18 cellular contexts compared by ENCODE assay signal in the genomic region with DNA sequence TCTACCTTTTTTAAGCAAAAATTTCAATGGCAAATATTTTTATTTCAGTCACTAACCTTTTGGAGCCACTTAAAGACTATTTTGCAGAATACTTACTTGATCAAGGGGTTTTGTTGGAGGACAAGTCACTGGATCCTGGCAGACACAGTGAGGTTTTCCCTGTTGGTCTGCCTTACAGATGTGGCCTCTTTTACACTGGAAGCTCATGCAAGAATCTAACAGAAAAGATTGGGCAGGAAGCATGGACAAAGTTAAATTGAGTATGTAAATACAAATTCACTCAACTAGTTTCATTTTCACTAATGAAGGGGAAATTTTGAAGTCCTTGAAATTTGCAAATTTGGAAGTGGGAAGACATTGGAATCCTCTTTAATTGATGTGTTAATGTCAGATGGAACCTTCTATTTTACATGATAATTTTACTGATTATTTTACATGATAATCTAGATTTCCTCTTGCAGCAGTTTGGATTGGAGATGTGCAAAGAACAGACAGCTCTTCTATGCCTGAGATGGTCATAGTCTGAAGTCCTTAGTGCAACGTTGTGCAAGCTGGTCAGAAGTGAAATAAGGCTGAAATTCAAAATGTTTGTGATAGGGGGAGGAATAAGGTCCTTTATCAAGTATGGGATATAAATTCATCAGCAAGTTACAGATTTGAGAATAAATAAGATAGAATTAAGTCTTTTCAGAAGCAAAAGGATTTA. TPM values are rescaled to one million over a fixed set of nuclear protein-coding genes. Genes with fewer than 3 reads are reported as not detected.
A peak's percentile ranks its signal among the peaks of the same experiment; 100 is the strongest.
DNase-seq lines count a peak whose midpoint lies in the region; ATAC-seq, FAIRE-seq and TF ChIP-seq lines count a peak whose summit lies in the region.
"Had no signal": no experiment of that assay in that cellular context is flagged by ENCODE, and none has a peak within 500 bp of the region (broad histone marks: within the 10 kb centered on the region; RNA-seq: fewer than 3 reads in every experiment).

No MANE protein-coding gene starts in this region.

- H4K5ac ChIP-seq in H1 (ENCODE audit: insufficient read length, low read depth, low read length) = no peak overlapping the region

- DNase-seq in heart right ventricle = no peak
- DNase-seq in left cardiac atrium = no peak
- no peak for DNase-seq in H1 (ENCODE audit: low read depth in 1 of 2, low spot score in 2 of 2)
- no peak for DNase-seq in vagina (ENCODE audit: extremely low spot score in 2 of 2)
- DNase-seq in MV-4-11 (lab: John Stamatoyannopoulos, UW) = no peak
- DNase-seq: C1 segment of cervical spinal cord, HCEC 1CT, KBM-7, NCI-H1105 treated with DMSO at 0.1 percent for 48 hours, NCI-H187, NCI-H510A treated with DMSO at 0.1 percent for 48 hours, SHP77 treated with DMSO at 0.1 percent for 48 hours had no signal

- 57 to 63% methylated on average over 1 of the region's 1 CpG for WGBS in heart right ventricle, 2 donors
- 52% methylated on average over 1 of the region's 1 CpG; no CpG with 5 or more reads in 1 of the 2 experiments for WGBS in H1 (ENCODE audit: extremely low coverage in 1 of 2, insufficient coverage in 1 of 2, insufficient read length in 1 of 2, insufficient replicate concordance in 2 of 2, low coverage in 1 of 2, low lambda C conversion rate in 2 of 2, missing lambda C conversion rate in 1 of 2), 2 experiments

- no peaks in the 10 kb centered on the region for H3K79me1 ChIP-seq in H1 (ENCODE audit: low read depth, low read length)

- H4K20me1 ChIP-seq in H1 (replicated peaks in 1 of 2; ENCODE audit: control insufficient read depth in 1 of 2, insufficient read depth in 2 of 2, low read length in 2 of 2) = no peaks in the 10 kb centered on the region

- H3K27ac ChIP-seq in heart right ventricle (peak overlapping the region; percentile 12 to 79 (median 65)), H1 (ENCODE audit: low read depth, low read length) (no peak overlapping the region), muscle layer of duodenum (ENCODE audit: low read length) (peak overlapping the region; percentile 57), vagina (peak overlapping the region; percentile 37)

- no peak for FAIRE-seq in H1 (lab: Jason Lieb, UNC)
- FAIRE-seq: RCC 7860 had no signal

- TF ChIP-seq EP300 in H1 (IDR thresholded peaks at IDR 0.05; ENCODE audit: borderline replicate concordance in 1 of 2, low read depth in 2 of 2, low read length in 2 of 2) = no peak

- H3K4me1 ChIP-seq in heart right ventricle (peaks cover 5 to 56% (median 26%) of the 10 kb centered on the region in 9 donors), H1 (replicated peaks in 1 of 4; ENCODE audit: control insufficient read depth in 3 of 4, insufficient read depth in 4 of 4, low read length in 3 of 4) (peaks cover 0 to 5% (median 0%) of the 10 kb centered on the region in 4 experiments; a peak in 1 of 7 replicates), muscle layer of duodenum (ENCODE audit: control insufficient read depth in 1 of 2, insufficient read depth in 2 of 2, low read length in 2 of 2) (peaks cover 4 to 41% of the 10 kb centered on the region in 2 donors), vagina (peaks cover 9% of the 10 kb centered on the region)

- H3K9me3 ChIP-seq in heart right ventricle = peaks cover 0 to 10% (median 0%) of the 10 kb centered on the region in 11 donors
- H3K9me3 ChIP-seq in H1 (ENCODE audit: insufficient read depth in 2 of 2, low read depth in 1 of 2, low read length in 1 of 2) = peaks cover 0 to 7% of the 10 kb centered on the region in 2 experiments; a peak in 2 of 4 replicates
- H3K9me3 ChIP-seq in muscle layer of duodenum (ENCODE audit: control insufficient read depth in 1 of 2, low read length in 2 of 2) = no peaks in the 10 kb centered on the region
- no peaks in the 10 kb centered on the region for H3K9me3 ChIP-seq in vagina

- CTCF ChIA-PET in H1 (lab: Charles Lee; ENCODE audit: partially characterized antibody) = interaction anchor here (0.6 to 1.3 kb wide), 2 partner anchors 22 to 114 kb away, joined by 3 to 4 read pairs; no protein-coding TSS in a partner anchor

- TF ChIP-seq CTCF in heart right ventricle (IDR thresholded peaks at IDR 0.05) = no peak
- no peak for TF ChIP-seq CTCF in H1 (IDR thresholded peaks at IDR 0.05; ENCODE audit: control extremely low read depth in 1 of 3, insufficient read depth in 1 of 3, low read depth in 1 of 3, low read length in 3 of 3)
- no peak for TF ChIP-seq CTCF in vagina (IDR thresholded peaks at IDR 0.05)

- H3K4me3 ChIP-seq in heart right ventricle (no peak overlapping the region), H1 (ENCODE audit: extremely low read depth in 1 of 4, insufficient read depth in 2 of 4, low read depth in 3 of 4, low read length in 4 of 4) (peak overlapping the region in 1 of 4 experiments; percentile 17; a peak in 1 of 8 replicates), muscle layer of duodenum (ENCODE audit: low read depth in 1 of 2, low read length in 2 of 2) (no peak overlapping the region), vagina (no peak overlapping the region)

- H4K8ac ChIP-seq in H1 (ENCODE audit: extremely low read depth, insufficient read depth, low read length) = no peak overlapping the region

- H2BK5ac ChIP-seq in H1 (ENCODE audit: low read depth, low read length) = no peak overlapping the region

- no peak overlapping the region for H2BK20ac ChIP-seq in H1 (ENCODE audit: low read length)

- H3K9ac ChIP-seq in H1 (replicated peaks in 1 of 4; ENCODE audit: extremely low read depth in 1 of 4, low read depth in 3 of 4, low read length in 3 of 4) = no peak overlapping the region

- H3K27me3 ChIP-seq in heart right ventricle (no peaks in the 10 kb centered on the region), H1 (replicated peaks in 1 of 4; ENCODE audit: control insufficient read depth in 3 of 4, extremely low read depth in 1 of 4, insufficient read depth in 3 of 4, low read length in 3 of 4) (no peaks in the 10 kb centered on the region), muscle layer of duodenum (ENCODE audit: low read depth, low read length) (no peaks in the 10 kb centered on the region), vagina (no peaks in the 10 kb centered on the region)

- POLR2A ChIA-PET in H1 (lab: Charles Lee; ENCODE audit: partially characterized antibody) = interaction anchor here (0.8 kb wide), 1 partner anchor 100 kb away, joined by 3 read pairs; a partner anchor contains a TSS

- H3K79me2 ChIP-seq in H1 (ENCODE audit: control insufficient read depth in 1 of 2, insufficient read depth in 2 of 2, low read length in 2 of 2) = no peaks in the 10 kb centered on the region

- H3K18ac ChIP-seq in H1 (ENCODE audit: extremely low read depth, low read length) = no peak overlapping the region

- intact Hi-C loops in heart right ventricle (cut with DNase I) (loop anchor here in 2 of 10 donors (1.0 to 5.0 kb wide), 3 partner anchors 35 to 336 kb away; a partner anchor contains a TSS), left cardiac atrium (cut with DNase I) (no loop called here), vagina (cut with DNase I) (no loop called here)

- no peak overlapping the region for H3K23ac ChIP-seq in H1 (ENCODE audit: insufficient read length)

- H3K56ac ChIP-seq in H1 (replicated peaks; ENCODE audit: insufficient read length, low read depth, low read length) = no peak overlapping the region

- H3K23me2 ChIP-seq in H1 (ENCODE audit: low read depth, low read length) = no peaks in the 10 kb centered on the region

- H4K91ac ChIP-seq in H1 (replicated peaks; ENCODE audit: insufficient read length, low read length) = no peak overlapping the region

- H2AFZ ChIP-seq in H1 (ENCODE audit: low read length) = no peak overlapping the region

- H2AK5ac ChIP-seq in H1 (ENCODE audit: low read depth, low read length) = no peak overlapping the region

- H3K4me2 ChIP-seq in H1 (ENCODE audit: insufficient read depth in 1 of 2, low read depth in 2 of 2, low read length in 2 of 2) = peak overlapping the region; percentile 22 to 48; a peak in 2 of 4 replicates

- TF ChIP-seq POLR2A in H1 (IDR thresholded peaks at IDR 0.05; ENCODE audit: control extremely low read depth in 1 of 2, low read depth in 2 of 2, low read length in 2 of 2) (no peak), vagina (IDR thresholded peaks at IDR 0.05) (no peak)

- no peak for TF ChIP-seq RAD21 in H1 (IDR thresholded peaks at IDR 0.05 in 1 of 2, conservative IDR thresholded peaks at IDR 0.05 in 1 of 2; ENCODE audit: low read depth in 2 of 2, low read length in 2 of 2)

- H2BK15ac ChIP-seq in H1 (ENCODE audit: low read length) = no peak overlapping the region

- no peak overlapping the region for H3K4ac ChIP-seq in H1 (replicated peaks; ENCODE audit: insufficient read length, low read depth, low read length)

- no peak overlapping the region for H3K14ac ChIP-seq in H1 (ENCODE audit: insufficient read length)

- no peak overlapping the region for H2BK120ac ChIP-seq in H1 (replicated peaks; ENCODE audit: low read depth, low read length)

- H3K36me3 ChIP-seq in heart right ventricle (peaks cover 0 to 87% (median 52%) of the 10 kb centered on the region in 9 donors), H1 (ENCODE audit: control insufficient read depth in 2 of 4, insufficient read depth in 4 of 4, low read length in 3 of 4) (no peaks in the 10 kb centered on the region), muscle layer of duodenum (ENCODE audit: control insufficient read depth in 1 of 2, insufficient read depth in 2 of 2, low read length in 2 of 2) (peaks cover 44 to 60% of the 10 kb centered on the region in 2 donors), vagina (peaks cover 18 to 78% of the 10 kb centered on the region in 2 donors)

- no peak overlapping the region for H2BK12ac ChIP-seq in H1 (ENCODE audit: low read depth, low read length)

- ATAC-seq in heart right ventricle (no peak), left cardiac atrium (no peak), HG02870 (IDR thresholded peaks at IDR 0.05; ENCODE audit: unreplicated experiment) (no peak), HG03135 (IDR thresholded peaks at IDR 0.05; ENCODE audit: unreplicated experiment) (no peak)

TF ChIP-seq in H1, 55 proteins besides CTCF, POLR2A, EP300 and RAD21 (continues in another document):
- no peak for TF ChIP-seq FOSL1 (IDR thresholded peaks at IDR 0.05; ENCODE audit: insufficient read depth, low read depth, low read length)
- no peak for TF ChIP-seq POU5F1 (IDR thresholded peaks at IDR 0.05; ENCODE audit: low read depth, low read length)
- TF ChIP-seq BACH1 (IDR thresholded peaks at IDR 0.05; ENCODE audit: low read length) = no peak
- TF ChIP-seq SUZ12 (IDR thresholded peaks at IDR 0.05; ENCODE audit: low read length) = no peak

RNA-seq across cellular contexts. Expression of a gene that starts 38.4 kb away (rescaled TPM):
- total RNA-seq in heart right ventricle (100 to 1,000 TPM; 131 to 494 (median 232) TPM), left cardiac atrium (100 to 1,000 TPM; 435 to 482 TPM), vagina (558 TPM)
- polyA plus RNA-seq in heart right ventricle (100 to 1,000 TPM; 179 to 553 TPM), H1 (2011; rRNA removed) (0.36 and 0.51 TPM in 2 replicates)
- 0.48 and 0.78 TPM in 2 replicates for total RNA-seq in H1 (2021; fragmentation: NEBNext Ultra II Directional; extraction: Animal tissue kit (Norgen Biotek cat#: 25700))
- polyA plus RNA-seq in H1 (2011; cell fraction: cytosol; rRNA removed) = 0.53 TPM
- polyA plus RNA-seq in H1 (2011; cell fraction: nucleus; rRNA removed) = 0.33 TPM
- polyA plus RNA-seq in H1 (2012, experiment 1 of 2) = 0.42 to 0.70 TPM (median 0.55 TPM) in 4 replicates
- 0.17 TPM for polyA plus RNA-seq in H1 (2012, experiment 2 of 2)
- 0.43 TPM for polyA plus RNA-seq in H1 (2013, experiment 1 of 2)
- 0.31 TPM for polyA plus RNA-seq in H1 (2013, experiment 2 of 2)
- polyA minus RNA-seq in H1 (2011; rRNA and poly(A)+ RNA removed) = 0.38 and 0.41 TPM in 2 replicates
- polyA minus RNA-seq in H1 (2011; cell fraction: cytosol; rRNA and poly(A)+ RNA removed) = not detected
- polyA minus RNA-seq in H1 (2011; cell fraction: nucleus; rRNA and poly(A)+ RNA removed) = 0.80 TPM
- total RNA-seq: A172, HT1080 had no signal

Comparison
In these comparisons a context has a peak if more than half of its experiments do, and no peak if none do; other contexts are left out.
1. RNA of a gene that starts 38.4 kb away (total RNA-seq): 558 TPM in vagina (single experiment), 435 to 482 TPM in left cardiac atrium and 131 to 494 TPM in heart right ventricle; 0.48 to 0.78 TPM in H1; every median in the first group is over 10 times any median in the second.